ENCODE assay signal across 8 cellular contexts in genomic region chr1:230084408-230085177, GRCh38. TPM values are rescaled to one million over a fixed set of nuclear protein-coding genes. Genes with fewer than 3 reads are reported as not detected.
DNase-seq lines count a peak whose midpoint lies in the region; ATAC-seq and TF ChIP-seq lines count a peak whose summit lies in the region.

No MANE protein-coding gene starts in this region.

- TF ChIP-seq CTCF in WI38 (IDR thresholded peaks at IDR 0.05; ENCODE audit: low read depth, low read length) = no peak
- no peak for TF ChIP-seq CTCF in omental fat pad (IDR thresholded peaks at IDR 0.05)

- H3K4me3 ChIP-seq in WI38 (ENCODE audit: low read depth, low read length) = peak overlapping the region; percentile 28; the same call in 1 of the 2 replicates

- peak overlapping the region in 1 of 2 donors; percentile 11 for H3K4me3 Mint-ChIP-seq in effector memory CD8-positive, alpha-beta T cell

- ATAC-seq in HG03521 (IDR thresholded peaks at IDR 0.05; ENCODE audit: unreplicated experiment) (peak; percentile 60), omental fat pad (ENCODE audit: low FRiP score) (peak; percentile 81), GM21515 (IDR thresholded peaks at IDR 0.05; ENCODE audit: unreplicated experiment) (no peak), GM21528 (IDR thresholded peaks at IDR 0.05; ENCODE audit: low FRiP score, unreplicated experiment) (no peak)
- ATAC-seq in effector memory CD8-positive, alpha-beta T cell (replicated peaks) = peak; percentile 63

- peak overlapping the region; percentile 17 to 99 for H3K27ac Mint-ChIP-seq in effector memory CD8-positive, alpha-beta T cell

- peaks cover 37 to 59% of the 10 kb centered on the region in 2 donors for H3K4me1 Mint-ChIP-seq in effector memory CD8-positive, alpha-beta T cell (ENCODE audit: low read depth in 2 of 2)

- H3K27me3 Mint-ChIP-seq in effector memory CD8-positive, alpha-beta T cell = no peaks in the 10 kb centered on the region

- peaks cover 7 to 9% of the 10 kb centered on the region in 2 donors for H3K9me3 Mint-ChIP-seq in effector memory CD8-positive, alpha-beta T cell

- DNase-seq in Ammon's horn (ENCODE audit: low spot score) = peak; percentile 68
- DNase-seq in effector memory CD8-positive, alpha-beta T cell = no peak
- peak; percentile 46 for DNase-seq in omental fat pad (ENCODE audit: low spot score)
- no peak for DNase-seq in NCI-H1930 (lab: John Stamatoyannopoulos, UW)

- H3K36me3 Mint-ChIP-seq in effector memory CD8-positive, alpha-beta T cell (ENCODE audit: insufficient read depth) = peaks cover 13% of the 10 kb centered on the region

RNA-seq across cellular contexts. Expression of gene GALNT2, which starts 17.6 kb away (rescaled TPM):
- 10 to 100 TPM; 50.7 to 85.0 (median 71.8) TPM for total RNA-seq in omental fat pad

Comparison
In these comparisons a context has a peak if more than half of its experiments do, and no peak if none do; other contexts are left out.
1. DNase-seq: peak in Ammon's horn (single experiment) and omental fat pad (single experiment); none in effector memory CD8-positive, alpha-beta T cell (0 of 3) and NCI-H1930 (0 of 2).
2. ATAC-seq: peak in HG03521 (single experiment), effector memory CD8-positive, alpha-beta T cell (single experiment) and omental fat pad (single experiment); none in GM21515 (single experiment) and GM21528 (single experiment).